In genomic region chrX:37817579-37817978, GRCh38 we compare ENCODE assay signal across 14 cellular contexts.
A peak's percentile ranks its signal among the peaks of the same experiment; 100 is the strongest.
DNase-seq lines count a peak whose midpoint lies in the region; ATAC-seq and TF ChIP-seq lines count a peak whose summit lies in the region.
"Had no signal": no experiment of that assay in that cellular context is flagged by ENCODE, and none has a peak within 500 bp of the region (broad histone marks: within the 10 kb centered on the region; RNA-seq: fewer than 3 reads in every experiment).

No MANE protein-coding gene starts in this region.

- H3K4me2 ChIP-seq in BLaER1 treated with 17β-estradiol and CSF1 and Interleukin-3, amounts not matched to agents 10 nM and 100 nM, result peak overlapping the region; percentile 58 to 87 (median 80)
- H3K4me2 ChIP-seq in MM.1S (ENCODE audit: low read depth, low read length), result peak overlapping the region; percentile 18; the same call in 1 of the 2 replicates

- no peaks in the 10 kb centered on the region for H3K9me2 ChIP-seq in MM.1S (replicated peaks; ENCODE audit: insufficient read depth, low read length)

- H3K27ac ChIP-seq in BLaER1 treated with 17β-estradiol and CSF1 and Interleukin-3, amounts not matched to agents 10 nM and 100 nM, result peak overlapping the region in 10 of 11 experiments; percentile 37 to 90 (median 80); a peak in 20 of 22 replicates
- H3K27ac ChIP-seq in MM.1S (ENCODE audit: low read length), result peak overlapping the region; percentile 71; the same call in 1 of the 2 replicates
- H3K27ac ChIP-seq: skin epidermis had no signal

- no peak for TF ChIP-seq CTCF in MM.1S (IDR thresholded peaks at IDR 0.05; ENCODE audit: low read length)

- no peak for DNase-seq in MM.1S
- no peak for DNase-seq in stimulated activated CD8-positive, alpha-beta memory T cell treated with anti-CD3 and anti-CD28 coated beads, Interleukin-4, amount 100 ng/mL, for 48 hours
- no peak for DNase-seq in effector CD8-positive, alpha-beta T cell (lab: John Stamatoyannopoulos, UW)
- no peak for DNase-seq in activated effector memory CD4-positive, alpha-beta T cell treated with Interleukin-2 at 50 U/mL for 16 hours
- no peak for DNase-seq in NCI-H1092 (lab: John Stamatoyannopoulos, UW)
- DNase-seq: activated naive CD8-positive, alpha-beta T cell treated with anti-CD3 and anti-CD28 coated beads, Interleukin-2, amount 50 U/mL, for 24 hours; central memory CD4-positive, alpha-beta T cell; glutamatergic neuron; NCI-H1436 treated with DMSO at 0.1 percent for 48 hours; substantia nigra had no signal

- peaks cover 86 to 100% (median 95%) of the 10 kb centered on the region in 10 experiments for H3K4me1 ChIP-seq in BLaER1 treated with 17β-estradiol and CSF1 and Interleukin-3, amounts not matched to agents 10 nM and 100 nM
- peaks cover 14% of the 10 kb centered on the region for H3K4me1 ChIP-seq in MM.1S (ENCODE audit: low read length)

- no peaks in the 10 kb centered on the region for H4K20me1 ChIP-seq in BLaER1 treated with 17β-estradiol and CSF1 and Interleukin-3, amounts not matched to agents 10 nM and 100 nM
- no peaks in the 10 kb centered on the region for H4K20me1 ChIP-seq in MM.1S (ENCODE audit: insufficient read depth, low read length)

- 0 out of 20 replicates have a peak overlapping the region, but pooled peaks of 1 of the 10 experiments have one; percentile 10 for H3K4me3 ChIP-seq in BLaER1 treated with 17β-estradiol and CSF1 and Interleukin-3, amounts not matched to agents 10 nM and 100 nM
- H3K4me3 ChIP-seq in MM.1S (ENCODE audit: low read length), result no peak overlapping the region
- H3K4me3 ChIP-seq: skin epidermis had no signal

- H2AFZ ChIP-seq in MM.1S (ENCODE audit: low read length), result no peak overlapping the region

- H3K79me2 ChIP-seq in MM.1S (ENCODE audit: low read length), result no peaks in the 10 kb centered on the region

- peak overlapping the region in 9 of 11 experiments; percentile 24 to 73 (median 63); a peak in 13 of 22 replicates for H3K9ac ChIP-seq in BLaER1 treated with 17β-estradiol and CSF1 and Interleukin-3, amounts not matched to agents 10 nM and 100 nM
- H3K9ac ChIP-seq in MM.1S (ENCODE audit: low read length), result no peak overlapping the region

- H3F3A ChIP-seq in MM.1S (ENCODE audit: insufficient read depth, low read length), result no peaks in the 10 kb centered on the region; the same call in 1 of the 2 replicates

- no peaks in the 10 kb centered on the region for H3K27me3 ChIP-seq in BLaER1 treated with 17β-estradiol and CSF1 and Interleukin-3, amounts not matched to agents 10 nM and 100 nM
- no peaks in the 10 kb centered on the region for H3K27me3 ChIP-seq in MM.1S (replicated peaks; ENCODE audit: insufficient read depth, low read length)

- H3K36me3 ChIP-seq in BLaER1 treated with 17β-estradiol and CSF1 and Interleukin-3, amounts not matched to agents 10 nM and 100 nM, result peaks cover 0 to 21% (median 0%) of the 10 kb centered on the region in 11 experiments; a peak in 6 of 22 replicates
- H3K36me3 ChIP-seq in MM.1S (replicated peaks; ENCODE audit: insufficient read depth, low read length), result no peaks in the 10 kb centered on the region

- H3K9me3 ChIP-seq in BLaER1 treated with 17β-estradiol and CSF1 and Interleukin-3, amounts not matched to agents 10 nM and 100 nM (replicated peaks in 1 of 11), result peaks cover 0 to 16% (median 7%) of the 10 kb centered on the region in 11 experiments; a peak in 9 of 22 replicates
- H3K9me3 ChIP-seq in MM.1S (replicated peaks; ENCODE audit: insufficient read depth, low read length), result no peaks in the 10 kb centered on the region

- ATAC-seq in GM21360 (IDR thresholded peaks at IDR 0.05; ENCODE audit: unreplicated experiment) (peak; percentile 36), HG02970 (IDR thresholded peaks at IDR 0.05; ENCODE audit: low FRiP score, unreplicated experiment) (peak; percentile 48)
- ATAC-seq: activated naive CD8-positive, alpha-beta T cell treated with anti-CD3 and anti-CD28 coated beads, Interleukin-2, amount 50 U/mL, for 24 hours had no signal
